ENCODE assay signal across 8 cellular contexts in the genomic region with DNA sequence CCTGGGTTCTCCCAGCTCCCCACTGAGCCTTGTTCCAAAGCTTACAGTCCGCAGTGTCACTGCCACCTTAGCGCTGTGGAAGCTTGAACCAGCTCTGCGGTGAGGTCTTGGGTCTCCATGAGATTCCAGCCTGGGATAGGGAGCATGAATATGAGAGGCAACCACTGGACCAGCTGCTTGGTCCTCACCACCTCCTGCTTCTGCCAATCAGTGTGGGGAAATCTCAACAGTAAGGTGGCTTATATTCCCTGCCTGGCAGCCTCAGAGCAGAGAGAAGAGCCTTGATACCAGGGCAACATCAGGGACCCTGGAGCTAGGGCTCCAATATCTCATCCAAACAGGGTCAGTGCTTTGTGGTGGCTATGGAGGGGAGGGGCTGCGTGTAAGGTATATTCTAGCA. TPM values are rescaled to one million over a fixed set of nuclear protein-coding genes. Genes with fewer than 3 reads are reported as not detected.
DNase-seq lines count a peak whose midpoint lies in the region; ATAC-seq and TF ChIP-seq lines count a peak whose summit lies in the region.

No MANE protein-coding gene starts in this region.

- no peaks in the 10 kb centered on the region for H3K9me3 ChIP-seq in SJSA1 (replicated peaks)

- ATAC-seq in GM18867 (IDR thresholded peaks at IDR 0.05; ENCODE audit: unreplicated experiment): no peak

- H3K36me3 ChIP-seq in SJSA1: peaks cover 46% of the 10 kb centered on the region

- peaks cover 58% of the 10 kb centered on the region for H3K4me1 ChIP-seq in SJSA1 (replicated peaks)

- H3K27ac ChIP-seq in SJSA1: peak overlapping the region; percentile 87

- H3K4me3 ChIP-seq in GM12875 (ENCODE audit: low read depth, low read length): peak overlapping the region; percentile 98
- peak overlapping the region; percentile 83 for H3K4me3 ChIP-seq in SJSA1
- H3K4me3 ChIP-seq in retinal pigment epithelial cell (ENCODE audit: low read length): peak overlapping the region; percentile 75

- DNase-seq in SJSA1 (ENCODE audit: low read depth in 1 of 2, low spot score in 2 of 2) (no peak), fibroblast of peridontal ligament (ENCODE audit: extremely low read depth) (peak; percentile 48), retinal pigment epithelial cell (ENCODE audit: low read depth) (no peak), GM20000 (ENCODE audit: low spot score) (no peak), T-helper 9 cell (no peak), pons (ENCODE audit: low spot score) (no peak)

- TF ChIP-seq CTCF in GM12875 (IDR thresholded peaks at IDR 0.05; ENCODE audit: borderline replicate concordance, insufficient read depth, low read depth, low read length): no peak
- TF ChIP-seq CTCF in retinal pigment epithelial cell (conservative IDR thresholded peaks at IDR 0.05; ENCODE audit: low read depth, low read length): no peak
- no peak for TF ChIP-seq CTCF in GM20000 (IDR thresholded peaks at IDR 0.05; ENCODE audit: extremely low read depth, missing control alignments)

- H3K27me3 ChIP-seq in SJSA1 (replicated peaks): no peaks in the 10 kb centered on the region

RNA-seq across cellular contexts. Expression of gene CD44, which starts 0.9 kb away (rescaled TPM):
- 102 and 121 TPM in 2 replicates for total RNA-seq in SJSA1 (2014; rRNA removed; shearing (Covaris generic))
